ENCODE assay signal across 8 cellular contexts in genomic region chr21:34804608-34805007, GRCh38.
DNase-seq lines count a peak whose midpoint lies in the region; ATAC-seq and TF ChIP-seq lines count a peak whose summit lies in the region.
"Not testable (repeated sequence)": the region's sequence is repeated elsewhere in the genome, so short reads cannot be mapped to it uniquely, and the experiment has no call there.

No MANE protein-coding gene starts in this region.

- H3K27ac Mint-ChIP-seq in CD8-positive, alpha-beta memory T cell, result peak overlapping the region in 6 of 8 donors; percentile 28 to 98 (median 66)
- H3K27ac Mint-ChIP-seq in T-cell, result peak overlapping the region; percentile 50 to 75
- H3K27ac Mint-ChIP-seq in activated naive CD4-positive, alpha-beta T cell treated with anti-CD3 and anti-CD28 coated beads, Interleukin-2, amount 50 U/mL, for 24 hours, result peak overlapping the region; percentile 97
- peak overlapping the region; percentile 72 for H3K27ac Mint-ChIP-seq in dendritic cell treated with granulocyte-macrophage colony-stimulating factor and Interleukin-4, amounts not matched to agents 40 ng/mL and 50 ng/mL, for 4 days
- H3K27ac Mint-ChIP-seq in naive thymus-derived CD4-positive, alpha-beta T cell, result peak overlapping the region in 8 of 9 donors; percentile 16 to 91 (median 76)

- WGBS in spleen, 5 donors, result 71 to 94% (median 78%) methylated on average over 8 of the region's 8 CpGs

- H3K27me3 ChIP-seq in BLaER1; CD8-positive, alpha-beta memory T cell (ENCODE audit: insufficient read depth, low read length, poor library complexity, severe bottlenecking); naive thymus-derived CD4-positive, alpha-beta T cell (ENCODE audit: control insufficient read depth in 2 of 2, insufficient read depth in 2 of 2, low read length in 2 of 2); spleen (replicated peaks in 1 of 7): not testable (repeated sequence)

- H3K4me1 ChIP-seq in BLaER1, result peaks cover 46% of the 10 kb centered on the region
- H3K4me1 ChIP-seq in CD8-positive, alpha-beta memory T cell (ENCODE audit: insufficient read depth, low read length), result peaks cover 26% of the 10 kb centered on the region
- peaks cover 11 to 22% of the 10 kb centered on the region in 2 donors for H3K4me1 ChIP-seq in naive thymus-derived CD4-positive, alpha-beta T cell (ENCODE audit: control insufficient read depth in 2 of 2, insufficient read depth in 2 of 2, low read length in 2 of 2)
- H3K4me1 ChIP-seq in spleen, result peaks cover 10 to 82% (median 43%) of the 10 kb centered on the region in 6 donors

- H3K9ac ChIP-seq in BLaER1, result not testable (repeated sequence)

- H3K36me3 Mint-ChIP-seq in CD8-positive, alpha-beta memory T cell, result peaks cover 0 to 42% (median 4%) of the 10 kb centered on the region in 3 donors
- peaks cover 38% of the 10 kb centered on the region for H3K36me3 Mint-ChIP-seq in T-cell
- peaks cover 35% of the 10 kb centered on the region for H3K36me3 Mint-ChIP-seq in activated naive CD4-positive, alpha-beta T cell treated with anti-CD3 and anti-CD28 coated beads, Interleukin-2, amount 50 U/mL, for 24 hours
- H3K36me3 Mint-ChIP-seq in dendritic cell treated with granulocyte-macrophage colony-stimulating factor and Interleukin-4, amounts not matched to agents 40 ng/mL and 50 ng/mL, for 4 days (ENCODE audit: low read depth), result peaks cover 89% of the 10 kb centered on the region
- H3K36me3 Mint-ChIP-seq in naive thymus-derived CD4-positive, alpha-beta T cell, result peaks cover 0 to 64% (median 31%) of the 10 kb centered on the region in 5 donors

- H3K9me3 ChIP-seq in BLaER1, result peaks cover 12% of the 10 kb centered on the region
- H3K9me3 ChIP-seq in CD8-positive, alpha-beta memory T cell (ENCODE audit: low read length); naive thymus-derived CD4-positive, alpha-beta T cell (ENCODE audit: control insufficient read depth in 2 of 3, low read length in 3 of 3); spleen: not testable (repeated sequence)

- not testable (repeated sequence) for DNase-seq in CD8-positive, alpha-beta memory T cell; T-cell; naive thymus-derived CD4-positive, alpha-beta T cell; spleen
- peak; percentile 20 for DNase-seq in activated CD8-positive, alpha-beta memory T cell treated with anti-CD3 and anti-CD28 coated beads, Interleukin-2, amount 50 U/mL, for 48 hours

- ATAC-seq in T-cell (replicated peaks in 1 of 4); naive thymus-derived CD4-positive, alpha-beta T cell: not testable (repeated sequence)

- H3K4me2 ChIP-seq in BLaER1, result 0 out of 2 replicates have a peak overlapping the region, but pooled peaks have one; percentile 4

- H3K27me3 Mint-ChIP-seq in CD8-positive, alpha-beta memory T cell; T-cell; activated naive CD4-positive, alpha-beta T cell treated with anti-CD3 and anti-CD28 coated beads, Interleukin-2, amount 50 U/mL, for 24 hours; dendritic cell treated with granulocyte-macrophage colony-stimulating factor and Interleukin-4, amounts not matched to agents 40 ng/mL and 50 ng/mL, for 4 days; naive thymus-derived CD4-positive, alpha-beta T cell: not testable (repeated sequence)

- H3K36me3 ChIP-seq in BLaER1 (peaks cover 95% of the 10 kb centered on the region), spleen (peaks cover 0 to 49% (median 4%) of the 10 kb centered on the region in 6 donors)
- H3K36me3 ChIP-seq in CD8-positive, alpha-beta memory T cell (ENCODE audit: insufficient read depth, low read length), result not testable (repeated sequence)
- H3K36me3 ChIP-seq in naive thymus-derived CD4-positive, alpha-beta T cell (ENCODE audit: control insufficient read depth in 2 of 3, insufficient read depth in 3 of 3, low read length in 3 of 3), result peaks cover 0 to 38% (median 1%) of the 10 kb centered on the region in 3 experiments

- H3K27ac ChIP-seq in BLaER1; CD8-positive, alpha-beta memory T cell (ENCODE audit: low read depth, low read length); naive thymus-derived CD4-positive, alpha-beta T cell (ENCODE audit: low read depth, low read length): not testable (repeated sequence)
- H3K27ac ChIP-seq in spleen, result peak overlapping the region in 5 of 8 donors; percentile 31 to 61 (median 57)

- POLR2A ChIA-PET in CD8-positive, alpha-beta memory T cell (lab: Charles Lee); T-cell (lab: Charles Lee); naive thymus-derived CD4-positive, alpha-beta T cell (lab: Charles Lee): not testable (repeated sequence)

- TF ChIP-seq POLR2A in spleen (IDR thresholded peaks at IDR 0.05), result not testable (repeated sequence)

- not testable (repeated sequence) for H3K4me3 Mint-ChIP-seq in CD8-positive, alpha-beta memory T cell; T-cell; dendritic cell treated with granulocyte-macrophage colony-stimulating factor and Interleukin-4, amounts not matched to agents 40 ng/mL and 50 ng/mL, for 4 days; naive thymus-derived CD4-positive, alpha-beta T cell
- H3K4me3 Mint-ChIP-seq in activated naive CD4-positive, alpha-beta T cell treated with anti-CD3 and anti-CD28 coated beads, Interleukin-2, amount 50 U/mL, for 24 hours, result peak overlapping the region; percentile 70

- H4K20me1 ChIP-seq in BLaER1, result peaks cover 100% of the 10 kb centered on the region

- H3K9me3 Mint-ChIP-seq in CD8-positive, alpha-beta memory T cell; T-cell; dendritic cell treated with granulocyte-macrophage colony-stimulating factor and Interleukin-4, amounts not matched to agents 40 ng/mL and 50 ng/mL, for 4 days; naive thymus-derived CD4-positive, alpha-beta T cell: not testable (repeated sequence)
- peaks cover 14% of the 10 kb centered on the region for H3K9me3 Mint-ChIP-seq in activated naive CD4-positive, alpha-beta T cell treated with anti-CD3 and anti-CD28 coated beads, Interleukin-2, amount 50 U/mL, for 24 hours

- peaks cover 60 to 80% (median 78%) of the 10 kb centered on the region in 3 donors for H3K4me1 Mint-ChIP-seq in CD8-positive, alpha-beta memory T cell
- H3K4me1 Mint-ChIP-seq in T-cell, result peaks cover 56 to 62% (median 62%) of the 10 kb centered on the region in 3 donors
- peaks cover 73% of the 10 kb centered on the region for H3K4me1 Mint-ChIP-seq in activated naive CD4-positive, alpha-beta T cell treated with anti-CD3 and anti-CD28 coated beads, Interleukin-2, amount 50 U/mL, for 24 hours
- H3K4me1 Mint-ChIP-seq in dendritic cell treated with granulocyte-macrophage colony-stimulating factor and Interleukin-4, amounts not matched to agents 40 ng/mL and 50 ng/mL, for 4 days (ENCODE audit: low read depth), result peaks cover 74% of the 10 kb centered on the region
- peaks cover 27 to 68% (median 60%) of the 10 kb centered on the region in 7 donors for H3K4me1 Mint-ChIP-seq in naive thymus-derived CD4-positive, alpha-beta T cell

- TF ChIP-seq CTCF in spleen (IDR thresholded peaks at IDR 0.05 in 8 of 11, conservative IDR thresholded peaks at IDR 0.05 in 3 of 11), result not testable (repeated sequence)

- not testable (repeated sequence) for H3K4me3 ChIP-seq in BLaER1; CD8-positive, alpha-beta memory T cell (ENCODE audit: low read length); naive thymus-derived CD4-positive, alpha-beta T cell (ENCODE audit: low read length); spleen

- CTCF ChIA-PET in CD8-positive, alpha-beta memory T cell (lab: Charles Lee), result interaction anchor here (1.1 kb wide), 1 partner anchor 596 kb away, joined by 3 read pairs; no protein-coding TSS in a partner anchor
- CTCF ChIA-PET in T-cell (lab: Charles Lee); naive thymus-derived CD4-positive, alpha-beta T cell (lab: Charles Lee): not testable (repeated sequence)

- intact Hi-C loops in dendritic cell treated with granulocyte-macrophage colony-stimulating factor and Interleukin-4, amounts not matched to agents 40 ng/mL and 50 ng/mL, for 4 days (cut with micrococcal nuclease), result loop anchor here (5.0 kb wide), 2 partner anchors 33 to 78 kb away; no protein-coding TSS in a partner anchor
- intact Hi-C loops in naive thymus-derived CD4-positive, alpha-beta T cell (cut with micrococcal nuclease), result loop anchor here (5.0 to 10.0 kb wide), 4 partner anchors 43 to 418 kb away; no protein-coding TSS in a partner anchor
- intact Hi-C loops in spleen (cut with DNase I; ENCODE audit: low total_unique reads), result not testable (repeated sequence)
